1 cellular context compared by ENCODE assay signal in genomic region chr14:58238252-58239247, GRCh38.
TF ChIP-seq lines count a peak whose summit lies in the region.

No MANE protein-coding gene starts in this region.

TF ChIP-seq in H1, 55 proteins besides CTCF, POLR2A, EP300 and RAD21:
- no peak for TF ChIP-seq CHD7 (IDR thresholded peaks at IDR 0.05; ENCODE audit: insufficient replicate concordance, low read length)
- no peak for TF ChIP-seq TAF7 (optimal IDR thresholded peaks at IDR 0.05; ENCODE audit: borderline replicate concordance, low read depth, low read length)
- TF ChIP-seq RNF2 (IDR thresholded peaks at IDR 0.05; ENCODE audit: borderline replicate concordance, low read depth, low read length, missing control alignments, poor library complexity, severe bottlenecking) = no peak
- TF ChIP-seq SIRT6 (IDR thresholded peaks at IDR 0.05; ENCODE audit: low read length) = no peak
- peak; percentile 78 for TF ChIP-seq TEAD4 (IDR thresholded peaks at IDR 0.05; ENCODE audit: low read depth, low read length)
- no peak for TF ChIP-seq NRF1 (IDR thresholded peaks at IDR 0.05; ENCODE audit: low read depth, low read length)
- 0 out of 2 replicates have a peak, but pooled peaks have one; percentile 2 for TF ChIP-seq MAFK (IDR thresholded peaks at IDR 0.05; ENCODE audit: low read depth, low read length)
TF ChIP-seq in H1: peak in this region for 2.
